Comparison of ENCODE assay signal across 2 cellular contexts in the genomic region with DNA sequence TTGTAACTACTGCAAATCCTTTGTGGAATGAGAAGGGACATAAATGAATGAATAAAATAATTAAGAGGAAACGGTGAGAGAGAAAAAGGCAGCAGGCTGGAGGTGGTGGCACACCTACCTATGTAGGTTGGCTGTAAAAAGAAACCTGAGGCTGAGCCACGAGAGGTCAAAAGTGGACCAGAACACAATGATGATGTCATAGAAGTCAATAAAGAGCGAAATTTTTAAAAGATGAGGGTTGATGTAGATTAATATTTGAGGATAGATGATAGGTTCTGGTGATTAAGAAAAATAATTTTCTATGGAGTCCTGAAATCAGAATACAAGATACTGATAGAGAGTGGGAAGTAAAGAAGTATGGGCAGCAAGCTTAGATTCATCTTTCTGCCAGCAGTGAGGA.
A peak's percentile ranks its signal among the peaks of the same experiment; 100 is the strongest.
TF ChIP-seq lines count a peak whose summit lies in the region.

No MANE protein-coding gene starts in this region.

TF ChIP-seq in HepG2, 621 proteins besides CTCF, POLR2A, EP300 and RAD21:
- TF ChIP-seq ATF7 (IDR thresholded peaks at IDR 0.05) (peak; percentile 73), ATF7 (CRISPR knock-in tag; IDR thresholded peaks at IDR 0.05) (no peak), CREB1 (IDR thresholded peaks at IDR 0.05) (0 out of 2 replicates have a peak, but pooled peaks have one; percentile 12), CREB1 (CRISPR knock-in tag; IDR thresholded peaks at IDR 0.05) (no peak), EZH2 (conservative IDR thresholded peaks at IDR 0.05; ENCODE audit: low read depth, low read length) (no peak)

TF ChIP-seq in HEK293, 187 proteins besides CTCF, POLR2A, EP300 and RAD21:
- TF ChIP-seq, protein P1, sequence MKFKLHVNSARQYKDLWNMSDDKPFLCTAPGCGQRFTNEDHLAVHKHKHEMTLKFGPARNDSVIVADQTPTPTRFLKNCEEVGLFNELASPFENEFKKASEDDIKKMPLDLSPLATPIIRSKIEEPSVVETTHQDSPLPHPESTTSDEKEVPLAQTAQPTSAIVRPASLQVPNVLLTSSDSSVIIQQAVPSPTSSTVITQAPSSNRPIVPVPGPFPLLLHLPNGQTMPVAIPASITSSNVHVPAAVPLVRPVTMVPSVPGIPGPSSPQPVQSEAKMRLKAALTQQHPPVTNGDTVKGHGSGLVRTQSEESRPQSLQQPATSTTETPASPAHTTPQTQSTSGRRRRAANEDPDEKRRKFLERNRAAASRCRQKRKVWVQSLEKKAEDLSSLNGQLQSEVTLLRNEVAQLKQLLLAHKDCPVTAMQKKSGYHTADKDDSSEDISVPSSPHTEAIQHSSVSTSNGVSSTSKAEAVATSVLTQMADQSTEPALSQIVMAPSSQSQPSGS (tag by site-specific recombination; IDR thresholded peaks at IDR 0.05; ENCODE audit: low read depth) = peak; percentile 67; the same call in 1 of the 2 replicates
- TF ChIP-seq ZNF626 (tag by site-specific recombination; IDR thresholded peaks at IDR 0.05) = no peak
